In the genomic region with DNA sequence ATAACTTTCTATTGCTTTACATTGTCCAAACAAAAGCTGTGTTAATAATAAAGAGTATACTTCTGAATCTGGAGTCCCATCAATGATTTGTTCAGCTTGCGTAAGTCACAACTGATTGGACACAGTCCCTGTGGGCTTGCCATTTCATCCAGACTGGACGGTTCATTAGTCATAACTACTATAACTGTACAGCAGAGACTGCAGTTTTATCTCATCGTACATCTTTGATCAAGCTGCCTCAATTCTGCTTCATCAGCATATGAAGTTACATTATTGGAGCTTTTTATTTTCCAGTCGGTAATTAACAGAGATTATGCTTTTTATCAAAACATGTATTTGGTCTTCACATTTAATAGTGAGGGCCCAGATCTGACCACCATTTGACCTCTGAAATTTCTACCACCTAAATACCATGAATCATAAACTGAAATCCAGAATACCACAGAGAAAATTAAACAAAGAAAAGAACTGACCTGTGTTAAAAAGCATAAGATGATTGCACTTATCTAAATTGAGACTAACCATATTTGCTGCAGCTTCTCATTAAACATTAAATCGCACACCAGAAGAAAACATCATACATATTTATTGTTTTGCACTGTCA, we compare ENCODE assay signal across 16 cellular contexts. TPM values are rescaled to one million over a fixed set of nuclear protein-coding genes. Genes with fewer than 3 reads are reported as not detected.
DNase-seq lines count a peak whose midpoint lies in the region; ATAC-seq and TF ChIP-seq lines count a peak whose summit lies in the region.
"Had no signal": no experiment of that assay in that cellular context is flagged by ENCODE, and none has a peak within 500 bp of the region (broad histone marks: within the 10 kb centered on the region; RNA-seq: fewer than 3 reads in every experiment).

No MANE protein-coding gene starts in this region.

- TF ChIP-seq CTCF in MCF 10A (IDR thresholded peaks at IDR 0.05; ENCODE audit: unreplicated experiment) (no peak), breast epithelium (IDR thresholded peaks at IDR 0.05) (no peak), WERI-Rb-1 (IDR thresholded peaks at IDR 0.05; ENCODE audit: low read depth, low read length) (no peak), glutamatergic neuron (IDR thresholded peaks at IDR 0.05; ENCODE audit: partially characterized antibody, unreplicated experiment) (no peak)

- TF ChIP-seq POLR2A in breast epithelium (IDR thresholded peaks at IDR 0.05), result no peak

- H3K27ac ChIP-seq in breast epithelium (no peak overlapping the region), WERI-Rb-1 (peak overlapping the region; percentile 3; the same call in 1 of the 2 replicates)
- H3K27ac ChIP-seq: ovary had no signal

- intact Hi-C loops in MCF 10A (cut with micrococcal nuclease) (no loop called here), breast epithelium (cut with DNase I; ENCODE audit: low total_unique reads) (no loop called here)

- H3K27ac Mint-ChIP-seq in MCF 10A (ENCODE audit: low read depth, unreplicated experiment) (no peak overlapping the region), glutamatergic neuron (ENCODE audit: unreplicated experiment) (peak overlapping the region; percentile 19)

- H3K27me3 ChIP-seq in breast epithelium (no peaks in the 10 kb centered on the region), WERI-Rb-1 (ENCODE audit: insufficient read depth, low read depth, severe bottlenecking) (no peaks in the 10 kb centered on the region)
- H3K27me3 ChIP-seq: ovary had no signal

- H3K4me1 Mint-ChIP-seq in MCF 10A (ENCODE audit: insufficient read depth, unreplicated experiment) (no peaks in the 10 kb centered on the region), glutamatergic neuron (ENCODE audit: low read depth, unreplicated experiment) (peaks cover 16% of the 10 kb centered on the region)

- DNase-seq in MCF 10A (ENCODE audit: unreplicated experiment) (peak; percentile 53), breast epithelium (ENCODE audit: low spot score in 2 of 2) (no peak), WERI-Rb-1 (no peak), glutamatergic neuron (no peak), SIG-M5 treated with dmso at 0.1 percent for 504 hours (lab: John Stamatoyannopoulos, UW; ENCODE audit: unreplicated experiment) (no peak), DMS79 (lab: John Stamatoyannopoulos, UW) (no peak)
- DNase-seq in effector CD8-positive, alpha-beta T cell (lab: John Stamatoyannopoulos, UW), result no peak
- DNase-seq: activated CD4-positive, CD25-positive, alpha-beta regulatory T cell treated with anti-CD3 and anti-CD28 coated beads, Interleukin-2, amount 50 U/mL, for 72 hours; activated T-cell treated with anti-CD3 and anti-CD28 coated beads, Interleukin-2, amount 50 U/mL, for 1 hour; amygdala; hippocampal formation; NCI-H187 treated with DMSO at 0.1 percent for 48 hours; ovary; stimulated activated CD4-positive, alpha-beta T cell treated with anti-CD3 and anti-CD28 coated beads, Interleukin-2, amount 100 ng/mL, for 24 hours had no signal

- H3K36me3 ChIP-seq in breast epithelium (no peaks in the 10 kb centered on the region), WERI-Rb-1 (no peaks in the 10 kb centered on the region)
- H3K36me3 ChIP-seq: ovary had no signal

- H3K36me3 Mint-ChIP-seq in MCF 10A (ENCODE audit: insufficient read depth, unreplicated experiment) (no peaks in the 10 kb centered on the region), glutamatergic neuron (ENCODE audit: unreplicated experiment) (no peaks in the 10 kb centered on the region)

- H3K4me3 Mint-ChIP-seq in MCF 10A (ENCODE audit: unreplicated experiment) (no peak overlapping the region), glutamatergic neuron (ENCODE audit: unreplicated experiment) (peak overlapping the region; percentile 2)

- no peaks in the 10 kb centered on the region for H3K4me1 ChIP-seq in breast epithelium

- H3K9me3 ChIP-seq in breast epithelium (no peaks in the 10 kb centered on the region), WERI-Rb-1 (ENCODE audit: severe bottlenecking) (peaks cover 6% of the 10 kb centered on the region)
- H3K9me3 ChIP-seq: ovary had no signal

- ATAC-seq in GM19328 (IDR thresholded peaks at IDR 0.05; ENCODE audit: unreplicated experiment), result no peak

- no TSS peak for BruUV-seq in MCF 10A (replicated peaks; lab: Mats Ljungman, UMichigan)

- CTCF ChIA-PET in MCF 10A (lab: Yijun Ruan, JAX), result interaction anchor here (0.7 kb wide), 1 partner anchor 58 kb away, joined by 3 read pairs; no protein-coding TSS in a partner anchor

- H3K9me3 Mint-ChIP-seq in MCF 10A (ENCODE audit: unreplicated experiment) (no peaks in the 10 kb centered on the region), glutamatergic neuron (ENCODE audit: unreplicated experiment) (no peaks in the 10 kb centered on the region)

- H3K27me3 Mint-ChIP-seq in MCF 10A (ENCODE audit: insufficient read depth, unreplicated experiment) (no peaks in the 10 kb centered on the region), glutamatergic neuron (ENCODE audit: unreplicated experiment) (no peaks in the 10 kb centered on the region)

- POLR2A ChIA-PET in MCF 10A (lab: Yijun Ruan, JAX), result no interaction called here

- no peak overlapping the region for H3K4me3 ChIP-seq in breast epithelium
- H3K4me3 ChIP-seq in WERI-Rb-1 (ENCODE audit: low read depth, low read length), result no peak overlapping the region
- H3K4me3 ChIP-seq: lung, ovary had no signal

RNA-seq across cellular contexts. Expression of a gene that starts 12.5 kb away (rescaled TPM):
- total RNA-seq in MCF 10A (2022) (not detected in 2 replicates), breast epithelium (under 1 TPM in 1 of 3 donors, not detected in 2; 0.15 TPM), glutamatergic neuron (ENCODE audit: unreplicated experiment) (3.4 TPM)
- total RNA-seq: ovary had no signal
